In the genomic region with DNA sequence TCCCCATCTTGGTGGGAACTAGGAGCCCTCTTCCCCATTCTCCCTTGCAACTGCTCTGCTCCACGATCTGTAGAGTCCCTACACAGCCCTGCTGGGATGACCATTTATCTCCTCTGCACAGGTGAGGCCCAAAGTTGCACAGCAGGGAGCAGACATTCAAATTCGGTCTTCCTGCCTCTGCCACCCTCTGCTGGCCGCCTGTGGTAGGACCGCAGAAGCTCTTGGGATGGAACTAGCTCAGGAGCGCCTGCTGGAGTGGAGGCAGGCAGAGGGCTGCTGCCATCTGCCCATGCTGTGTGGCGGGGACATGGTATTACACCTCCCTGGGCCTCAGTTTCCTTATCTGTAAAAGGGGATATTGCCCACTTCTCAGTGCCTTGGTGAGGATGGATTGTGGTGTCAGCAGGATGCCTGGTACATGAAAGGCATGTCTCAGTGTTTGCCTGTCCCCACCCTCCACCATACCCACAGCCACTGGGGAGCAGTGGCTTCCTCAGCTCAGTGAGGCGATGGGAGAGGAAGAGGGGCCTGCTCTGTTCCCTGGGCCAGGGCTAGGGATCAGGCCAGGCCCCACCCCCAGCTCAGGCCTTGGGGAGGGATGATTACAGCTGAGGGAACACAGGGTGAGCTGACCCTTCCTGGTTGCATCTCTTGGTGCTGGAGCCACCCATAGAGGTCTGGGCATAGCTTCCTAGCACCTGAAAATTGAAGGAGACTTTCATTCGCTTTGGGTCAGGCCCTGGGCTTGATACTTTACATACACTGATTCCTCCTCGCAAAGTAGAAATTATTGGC, we compare ENCODE assay signal across 8 cellular contexts. TPM values are rescaled to one million over a fixed set of nuclear protein-coding genes. Genes with fewer than 3 reads are reported as not detected.
A peak's percentile ranks its signal among the peaks of the same experiment; 100 is the strongest.
DNase-seq lines count a peak whose midpoint lies in the region; ATAC-seq, FAIRE-seq and TF ChIP-seq lines count a peak whose summit lies in the region.

No MANE protein-coding gene starts in this region.

- H3K27me3 ChIP-seq in KMS-11 (ENCODE audit: insufficient read depth, low read depth) (no peaks in the 10 kb centered on the region), Peyer's patch (no peaks in the 10 kb centered on the region), fibroblast of lung (ENCODE audit: control insufficient read depth, insufficient read depth, low read length) (no peaks in the 10 kb centered on the region), neural cell (ENCODE audit: insufficient read depth, low read depth, low read length) (no peaks in the 10 kb centered on the region)

- H3K9ac ChIP-seq in KMS-11 (no peak overlapping the region), fibroblast of lung (ENCODE audit: insufficient read depth, low read length) (no peak overlapping the region), neural cell (ENCODE audit: low read length) (no peak overlapping the region)

- peak; percentile 90 for DNase-seq in D721Med (ENCODE audit: insufficient read length, low spot score)
- DNase-seq in Peyer's patch, result peak; percentile 70 to 94 (median 92)
- peak; percentile 79 to 80 for DNase-seq in activated T-cell treated with anti-CD3 and anti-CD28 coated beads, Interleukin-2, amount 50 U/mL, for 72 hours
- peak; percentile 57 to 71 for DNase-seq in fibroblast of lung (ENCODE audit: low read depth in 2 of 2)
- peak; percentile 45 for DNase-seq in stromal cell of bone marrow (ENCODE audit: low read depth)

- H3K4me3 ChIP-seq in KMS-11 (IDR thresholded peaks at IDR 0.05; ENCODE audit: insufficient read depth, low read depth, low read length) (no peak overlapping the region), Peyer's patch (no peak overlapping the region), fibroblast of lung (replicated peaks in 1 of 4; ENCODE audit: control extremely low read depth in 1 of 4, insufficient read depth in 1 of 4, low read depth in 3 of 4, low read length in 4 of 4) (no peak overlapping the region), neural cell (ENCODE audit: low read length) (no peak overlapping the region)

- H3K4me1 Mint-ChIP-seq in activated T-cell treated with anti-CD3 and anti-CD28 coated beads, Interleukin-2, amount 50 U/mL, for 72 hours (ENCODE audit: low read depth), result peaks cover 11% of the 10 kb centered on the region

- H2AFZ ChIP-seq in KMS-11 (ENCODE audit: low read depth) (no peak overlapping the region), fibroblast of lung (ENCODE audit: low read length) (no peak overlapping the region), neural cell (ENCODE audit: low read depth, low read length) (no peak overlapping the region)

- no peak for FAIRE-seq in D721Med (lab: Jason Lieb, UNC)

- no peak for TF ChIP-seq EP300 in neural cell (conservative IDR thresholded peaks at IDR 0.05; ENCODE audit: poor library complexity, severe bottlenecking)

- H3K9me2 ChIP-seq in neural cell (ENCODE audit: insufficient read depth, low read length), result no peaks in the 10 kb centered on the region

- H3K4me1 ChIP-seq in KMS-11 (ENCODE audit: low read depth, poor library complexity, severe bottlenecking), result peaks cover 11% of the 10 kb centered on the region
- H3K4me1 ChIP-seq in Peyer's patch, result peaks cover 0 to 63% (median 18%) of the 10 kb centered on the region in 4 donors
- no peaks in the 10 kb centered on the region for H3K4me1 ChIP-seq in fibroblast of lung (ENCODE audit: control insufficient read depth, extremely low read depth, insufficient read depth, low read length)

- TF ChIP-seq RAD21 in neural cell (conservative IDR thresholded peaks at IDR 0.05), result peak; percentile 74

- no peaks in the 10 kb centered on the region for H3K9me3 Mint-ChIP-seq in activated T-cell treated with anti-CD3 and anti-CD28 coated beads, Interleukin-2, amount 50 U/mL, for 72 hours

- no peaks in the 10 kb centered on the region for H3K9me3 ChIP-seq in Peyer's patch
- no peaks in the 10 kb centered on the region for H3K9me3 ChIP-seq in fibroblast of lung (ENCODE audit: control insufficient read depth, insufficient read depth, low read depth, low read length)
- H3K9me3 ChIP-seq in neural cell (ENCODE audit: low read length), result no peaks in the 10 kb centered on the region

- H3K4me3 Mint-ChIP-seq in activated T-cell treated with anti-CD3 and anti-CD28 coated beads, Interleukin-2, amount 50 U/mL, for 72 hours, result no peak overlapping the region

- no peak overlapping the region for H3K27ac Mint-ChIP-seq in activated T-cell treated with anti-CD3 and anti-CD28 coated beads, Interleukin-2, amount 50 U/mL, for 72 hours

- H3K27ac ChIP-seq in KMS-11 (no peak overlapping the region), Peyer's patch (peak overlapping the region in 2 of 4 donors; percentile 23 to 99), fibroblast of lung (ENCODE audit: insufficient read depth, low read length) (no peak overlapping the region), neural cell (ENCODE audit: low read length) (no peak overlapping the region)

- H4K20me1 ChIP-seq in KMS-11 (ENCODE audit: insufficient read depth), result no peaks in the 10 kb centered on the region
- H4K20me1 ChIP-seq in fibroblast of lung (ENCODE audit: control insufficient read depth, extremely low read depth, insufficient read depth, low read length), result no peaks in the 10 kb centered on the region
- no peaks in the 10 kb centered on the region for H4K20me1 ChIP-seq in neural cell (ENCODE audit: insufficient read depth)

- ATAC-seq in GM21447 (IDR thresholded peaks at IDR 0.05; ENCODE audit: unreplicated experiment), result peak; percentile 93
- peak; percentile 89 to 92 for ATAC-seq in activated T-cell treated with anti-CD3 and anti-CD28 coated beads, Interleukin-2, amount 50 U/mL, for 72 hours (replicated peaks in 1 of 2)

- no peaks in the 10 kb centered on the region for H3K27me3 Mint-ChIP-seq in activated T-cell treated with anti-CD3 and anti-CD28 coated beads, Interleukin-2, amount 50 U/mL, for 72 hours (ENCODE audit: low read depth)

- H3K79me2 ChIP-seq in KMS-11 (ENCODE audit: insufficient read depth, low read depth) (no peaks in the 10 kb centered on the region), fibroblast of lung (ENCODE audit: control insufficient read depth, insufficient read depth, low read length) (no peaks in the 10 kb centered on the region), neural cell (replicated peaks; ENCODE audit: insufficient read depth, low read length) (no peaks in the 10 kb centered on the region)

- no peaks in the 10 kb centered on the region for H3F3A ChIP-seq in neural cell (ENCODE audit: insufficient read depth, low read length, poor library complexity, severe bottlenecking)

- peak in 1 of 2 donors; percentile 34 for TF ChIP-seq POLR2A in Peyer's patch (IDR thresholded peaks at IDR 0.05)

- H3K36me3 Mint-ChIP-seq in activated T-cell treated with anti-CD3 and anti-CD28 coated beads, Interleukin-2, amount 50 U/mL, for 72 hours (ENCODE audit: insufficient read depth in 2 of 2), result no peaks in the 10 kb centered on the region

- H3K4me2 ChIP-seq in KMS-11 (no peak overlapping the region), fibroblast of lung (ENCODE audit: extremely low read depth, insufficient read depth, low read length) (no peak overlapping the region), neural cell (ENCODE audit: low read length) (no peak overlapping the region)

- peak; percentile 91 for TF ChIP-seq CTCF in D721Med (IDR thresholded peaks at IDR 0.05; ENCODE audit: insufficient read depth, missing control alignments)
- TF ChIP-seq CTCF in KMS-11 (conservative IDR thresholded peaks at IDR 0.05; ENCODE audit: low read depth, low read length), result peak; percentile 93
- peak; percentile 79 to 99 (median 90) for TF ChIP-seq CTCF in Peyer's patch (IDR thresholded peaks at IDR 0.05)
- TF ChIP-seq CTCF in fibroblast of lung (conservative IDR thresholded peaks at IDR 0.05 in 1 of 2, IDR thresholded peaks at IDR 0.05 in 1 of 2; ENCODE audit: low read depth in 1 of 2, low read length in 2 of 2), result peak; percentile 83 to 95
- TF ChIP-seq CTCF in neural cell (IDR thresholded peaks at IDR 0.05; ENCODE audit: poor library complexity, severe bottlenecking), result peak; percentile 81

- H3K36me3 ChIP-seq in KMS-11 (ENCODE audit: insufficient read depth) (no peaks in the 10 kb centered on the region), Peyer's patch (peaks cover 0 to 7% (median 0%) of the 10 kb centered on the region in 3 donors), fibroblast of lung (ENCODE audit: control insufficient read depth, insufficient read depth, low read length) (peaks cover 1% of the 10 kb centered on the region), neural cell (ENCODE audit: insufficient read depth, low read length) (no peaks in the 10 kb centered on the region)

TF ChIP-seq in neural cell, 6 proteins besides CTCF, POLR2A, EP300 and RAD21 (continues in another document):
- peak; percentile 83 for TF ChIP-seq SMC3 (conservative IDR thresholded peaks at IDR 0.05; ENCODE audit: poor library complexity)

RNA-seq across cellular contexts. Expression of gene OMP, which starts 11.3 kb away (rescaled TPM):
- 10 to 100 TPM; 11.2 to 44.3 (median 21.3) TPM for total RNA-seq in Peyer's patch
- total RNA-seq in activated T-cell treated with anti-CD3 and anti-CD28 coated beads, Interleukin-2, amount 50 U/mL, for 72 hours, result not detected
- total RNA-seq in fibroblast of lung, result 0.51 and 0.83 TPM in 2 replicates
- polyA plus RNA-seq in fibroblast of lung, result not detected in 2 replicates
- polyA plus RNA-seq in fibroblast of lung (2012), result not detected in 2 replicates
- polyA minus RNA-seq in fibroblast of lung (ENCODE audit: low replicate concordance), result not detected in 2 replicates
- polyA plus RNA-seq in neural cell, result not detected in 2 replicates
- polyA minus RNA-seq in neural cell, result 2.3 TPM in 1 of 2 replicates, not detected in the other

RNA-seq across cellular contexts. Expression of gene CAPN5, which starts 24.6 kb away (rescaled TPM):
- total RNA-seq in Peyer's patch (100 to 1,000 TPM in 3 of 4 donors, 10 to 100 TPM in 1; 75.9 to 203 (median 162) TPM), fibroblast of lung (12.3 and 17.5 TPM in 2 replicates)
- 1 to 10 TPM; 1.0 to 1.1 TPM for total RNA-seq in activated T-cell treated with anti-CD3 and anti-CD28 coated beads, Interleukin-2, amount 50 U/mL, for 72 hours
- polyA plus RNA-seq in fibroblast of lung (20.4 and 29.0 TPM in 2 replicates), neural cell (20.5 and 30.1 TPM in 2 replicates)
- 21.9 and 30.1 TPM in 2 replicates for polyA plus RNA-seq in fibroblast of lung (2012)
- polyA minus RNA-seq in fibroblast of lung (ENCODE audit: low replicate concordance) (37.0 and 64.5 TPM in 2 replicates), neural cell (25.3 and 27.2 TPM in 2 replicates)

RNA-seq across cellular contexts. Expression of gene MYO7A, which starts 36.7 kb away (rescaled TPM):
- total RNA-seq in Peyer's patch, result 10 to 100 TPM in 1 of 4 donors, 1 to 10 TPM in 3; 6.1 to 15.7 (median 7.1) TPM
- total RNA-seq in activated T-cell treated with anti-CD3 and anti-CD28 coated beads, Interleukin-2, amount 50 U/mL, for 72 hours, result under 1 TPM; 0.29 to 0.42 TPM
- total RNA-seq in fibroblast of lung, result 0.26 and 0.33 TPM in 2 replicates
- polyA plus RNA-seq in fibroblast of lung, result 0.01 and 0.05 TPM in 2 replicates
- polyA plus RNA-seq in fibroblast of lung (2012), result 0.06 and 0.07 TPM in 2 replicates
- not detected in 2 replicates for polyA minus RNA-seq in fibroblast of lung (ENCODE audit: low replicate concordance)
- 0.30 and 0.61 TPM in 2 replicates for polyA plus RNA-seq in neural cell
- polyA minus RNA-seq in neural cell, result 0.23 and 0.24 TPM in 2 replicates

RNA-seq across cellular contexts. Expression of gene B3GNT6, which starts 57.1 kb away (rescaled TPM):
- 10 to 100 TPM in 3 of 4 donors, 1 to 10 TPM in 1; 5.0 to 76.4 (median 26.2) TPM for total RNA-seq in Peyer's patch
- total RNA-seq in activated T-cell treated with anti-CD3 and anti-CD28 coated beads, Interleukin-2, amount 50 U/mL, for 72 hours, result not detected
- total RNA-seq in fibroblast of lung, result not detected in 2 replicates
- not detected in 2 replicates for polyA plus RNA-seq in fibroblast of lung
- not detected in 2 replicates for polyA plus RNA-seq in fibroblast of lung (2012)
- polyA minus RNA-seq in fibroblast of lung (ENCODE audit: low replicate concordance), result not detected in 2 replicates
- polyA plus RNA-seq in neural cell, result not detected in 2 replicates
- not detected in 2 replicates for polyA minus RNA-seq in neural cell
